15 cellular contexts compared by ENCODE assay signal in genomic region chr4:103207673-103208072, GRCh38. TPM values are rescaled to one million over a fixed set of nuclear protein-coding genes. Genes with fewer than 3 reads are reported as not detected.
DNase-seq lines count a peak whose midpoint lies in the region; ATAC-seq and TF ChIP-seq lines count a peak whose summit lies in the region.
"Had no signal": no experiment of that assay in that cellular context is flagged by ENCODE, and none has a peak within 500 bp of the region (broad histone marks: within the 10 kb centered on the region; RNA-seq: fewer than 3 reads in every experiment).

No MANE protein-coding gene starts in this region.

- H4K20me1 ChIP-seq in GM23248 (ENCODE audit: insufficient read depth) (no peaks in the 10 kb centered on the region), PC-3 (ENCODE audit: low read length) (no peaks in the 10 kb centered on the region)
- H4K20me1 ChIP-seq: BLaER1 had no signal

- no peaks in the 10 kb centered on the region for H3K36me3 ChIP-seq in BE2C
- no peaks in the 10 kb centered on the region for H3K36me3 ChIP-seq in GM23248 (ENCODE audit: low read depth)
- no peaks in the 10 kb centered on the region for H3K36me3 ChIP-seq in PC-3 (ENCODE audit: low read depth, low read length)
- no peaks in the 10 kb centered on the region for H3K36me3 ChIP-seq in iPS DF 6.9 (ENCODE audit: control insufficient read depth, insufficient read depth, low read length)
- H3K36me3 ChIP-seq: BLaER1 had no signal

- H3K27ac ChIP-seq in GM23248 (no peak overlapping the region), PC-3 (ENCODE audit: low read length) (no peak overlapping the region), iPS DF 6.9 (ENCODE audit: low read length) (no peak overlapping the region)
- H3K27ac ChIP-seq: BLaER1, psoas muscle had no signal

- H3K9ac ChIP-seq in GM23248 (no peak overlapping the region), PC-3 (ENCODE audit: low read length) (no peak overlapping the region)
- H3K9ac ChIP-seq: BLaER1 had no signal

- no peaks in the 10 kb centered on the region for H3K9me3 ChIP-seq in BE2C
- H3K9me3 ChIP-seq in GM23248 (ENCODE audit: low read depth) = no peaks in the 10 kb centered on the region
- H3K9me3 ChIP-seq in PC-3 (ENCODE audit: low read length) = no peaks in the 10 kb centered on the region
- H3K9me3 ChIP-seq in iPS DF 6.9 (ENCODE audit: control insufficient read depth, insufficient read depth, low read length) = no peaks in the 10 kb centered on the region
- H3K9me3 ChIP-seq: BLaER1, psoas muscle had no signal

- 32 to 43% methylated on average over 5 of the region's 5 CpGs for WGBS in GM23248 (ENCODE audit: low coverage in 1 of 2, low lambda C conversion rate in 2 of 2, missing lambda C conversion rate in 2 of 2), 2 experiments
- WGBS in iPS DF 6.9 (ENCODE audit: insufficient coverage, insufficient read length) = no CpG with 5 or more reads among the region's 5 CpGs

- H3K36me3 Mint-ChIP-seq in activated CD4-positive, alpha-beta memory T cell treated with anti-CD3 and anti-CD28 coated beads for 36 hours = no peaks in the 10 kb centered on the region
- H3K36me3 Mint-ChIP-seq: mesothelial cell of epicardium; stimulated activated naive B cell treated with anti-CD40 and anti-IgM and Interleukin-4, amounts not matched to agents 10 μg/mL and 1 μg/mL and 100 μg/mL, for 72 hours had no signal

- H3K9me2 ChIP-seq in GM23248 (ENCODE audit: insufficient read depth) = no peaks in the 10 kb centered on the region
- H3K9me2 ChIP-seq in PC-3 (replicated peaks; ENCODE audit: low read length) = no peaks in the 10 kb centered on the region

- H2AFZ ChIP-seq in GM23248 = 0 out of 2 replicates have a peak overlapping the region, but pooled peaks have one; percentile 33
- H2AFZ ChIP-seq in PC-3 (ENCODE audit: low read length) = peak overlapping the region; percentile 38; the same call in 1 of the 2 replicates

- H3K27me3 ChIP-seq in BE2C = no peaks in the 10 kb centered on the region
- H3K27me3 ChIP-seq in GM23248 (replicated peaks; ENCODE audit: insufficient read depth) = no peaks in the 10 kb centered on the region
- H3K27me3 ChIP-seq in PC-3 (ENCODE audit: low read length) = no peaks in the 10 kb centered on the region
- H3K27me3 ChIP-seq in iPS DF 6.9 (ENCODE audit: control insufficient read depth, insufficient read depth, low read length) = no peaks in the 10 kb centered on the region
- H3K27me3 ChIP-seq: BLaER1 had no signal

- no peaks in the 10 kb centered on the region for H3F3A ChIP-seq in GM23248 (ENCODE audit: insufficient read depth)
- no peaks in the 10 kb centered on the region for H3F3A ChIP-seq in PC-3 (ENCODE audit: low read length, unreplicated experiment)

- POLR2A ChIA-PET in PC-3 (lab: Charles Lee; ENCODE audit: unreplicated experiment) = no interaction called here
- POLR2A ChIA-PET in activated CD4-positive, alpha-beta memory T cell treated with anti-CD3 and anti-CD28 coated beads for 36 hours (lab: Charles Lee) = no interaction called here

- TF ChIP-seq CTCF in BE2C (IDR thresholded peaks at IDR 0.05; ENCODE audit: low read depth, low read length) (peak; percentile 33; the same call in 1 of the 2 replicates), PC-3 (conservative IDR thresholded peaks at IDR 0.05; ENCODE audit: low read depth, low read length) (peak; percentile 36; the same call in 1 of the 2 replicates)

- no peak overlapping the region for H3K4me3 Mint-ChIP-seq in activated CD4-positive, alpha-beta memory T cell treated with anti-CD3 and anti-CD28 coated beads for 36 hours
- H3K4me3 Mint-ChIP-seq: activated CD4-positive, alpha-beta T cell treated with anti-CD3 and anti-CD28 coated beads, Interleukin-2, amount 10 ng/mL, durations not matched to agents 7 days and 5 days; mesothelial cell of epicardium; stimulated activated naive B cell treated with anti-CD40 and anti-IgM and Interleukin-4, amounts not matched to agents 10 μg/mL and 1 μg/mL and 100 μg/mL, for 72 hours had no signal

- H3K4me1 Mint-ChIP-seq in activated CD4-positive, alpha-beta memory T cell treated with anti-CD3 and anti-CD28 coated beads for 36 hours (ENCODE audit: low read depth) = peaks cover 4% of the 10 kb centered on the region
- H3K4me1 Mint-ChIP-seq: mesothelial cell of epicardium; stimulated activated naive B cell treated with anti-CD40 and anti-IgM and Interleukin-4, amounts not matched to agents 10 μg/mL and 1 μg/mL and 100 μg/mL, for 72 hours had no signal

- BruUV-seq in PC-3 (replicated peaks; lab: Mats Ljungman, UMichigan) = no TSS peak

- H3K4me1 ChIP-seq in BE2C (no peaks in the 10 kb centered on the region), GM23248 (ENCODE audit: insufficient read depth) (no peaks in the 10 kb centered on the region), PC-3 (ENCODE audit: insufficient read depth, low read length) (no peaks in the 10 kb centered on the region), iPS DF 6.9 (ENCODE audit: control insufficient read depth, insufficient read depth, low read length) (no peaks in the 10 kb centered on the region)
- H3K4me1 ChIP-seq: BLaER1, psoas muscle had no signal

- H3K4me3 ChIP-seq in BE2C (ENCODE audit: low read depth, low read length) = no peak overlapping the region
- no peak overlapping the region for H3K4me3 ChIP-seq in GM23248
- H3K4me3 ChIP-seq in PC-3 (ENCODE audit: low read length) = no peak overlapping the region
- H3K4me3 ChIP-seq in iPS DF 6.9 (ENCODE audit: low read length) = no peak overlapping the region
- H3K4me3 ChIP-seq: BLaER1, psoas muscle had no signal

- peak; percentile 24 for DNase-seq in BE2C
- no peak for DNase-seq in GM23248
- peak; percentile 2 for DNase-seq in PC-3
- DNase-seq in iPS DF 6.9 (ENCODE audit: low read depth, low spot score) = peak; percentile 48
- DNase-seq in activated CD4-positive, alpha-beta memory T cell treated with anti-CD3 and anti-CD28 coated beads for 36 hours = no peak
- DNase-seq in activated T-cell treated with anti-CD3 and anti-CD28 coated beads for 4 hours = no peak
- DNase-seq: activated CD4-positive, alpha-beta T cell treated with anti-CD3 and anti-CD28 coated beads, Interleukin-2, amount 10 ng/mL, durations not matched to agents 7 days and 5 days; activated effector memory CD4-positive, alpha-beta T cell treated with Interleukin-2 at 50 U/mL for 16 hours; NCI-H345; psoas muscle; stimulated activated naive B cell treated with anti-CD40 and anti-IgM and Interleukin-4, amounts not matched to agents 10 μg/mL and 1 μg/mL and 100 μg/mL, for 72 hours had no signal

- no peaks in the 10 kb centered on the region for H3K9me3 Mint-ChIP-seq in activated CD4-positive, alpha-beta memory T cell treated with anti-CD3 and anti-CD28 coated beads for 36 hours
- H3K9me3 Mint-ChIP-seq: activated CD4-positive, alpha-beta T cell treated with anti-CD3 and anti-CD28 coated beads, Interleukin-2, amount 10 ng/mL, durations not matched to agents 7 days and 5 days; mesothelial cell of epicardium; stimulated activated naive B cell treated with anti-CD40 and anti-IgM and Interleukin-4, amounts not matched to agents 10 μg/mL and 1 μg/mL and 100 μg/mL, for 72 hours had no signal

- H3K79me2 ChIP-seq in GM23248 (ENCODE audit: insufficient read depth) = no peaks in the 10 kb centered on the region
- H3K79me2 ChIP-seq in PC-3 (ENCODE audit: low read length) = no peaks in the 10 kb centered on the region

- CTCF ChIA-PET in PC-3 (lab: Charles Lee) = interaction anchor here (0.7 kb wide), 1 partner anchor 598 kb away, joined by 4 read pairs; no protein-coding TSS in a partner anchor
- CTCF ChIA-PET in activated CD4-positive, alpha-beta memory T cell treated with anti-CD3 and anti-CD28 coated beads for 36 hours (lab: Charles Lee) = no interaction called here

- in situ Hi-C loops in GM23248 (cut with MboI) = loop anchor here (10.0 kb wide), 2 partner anchors 577 to 717 kb away; no protein-coding TSS in a partner anchor

- H3K27me3 Mint-ChIP-seq in activated CD4-positive, alpha-beta memory T cell treated with anti-CD3 and anti-CD28 coated beads for 36 hours = peaks cover 8% of the 10 kb centered on the region

- ATAC-seq in PC-3 = no peak
- ATAC-seq in GM21528 (IDR thresholded peaks at IDR 0.05; ENCODE audit: low FRiP score, unreplicated experiment) = no peak
- ATAC-seq in GM18870 (IDR thresholded peaks at IDR 0.05; ENCODE audit: unreplicated experiment) = no peak
- ATAC-seq: psoas muscle; stimulated activated naive B cell treated with anti-CD40 and anti-IgM and Interleukin-4, amounts not matched to agents 10 μg/mL and 1 μg/mL and 100 μg/mL, for 72 hours had no signal

- H3K27ac Mint-ChIP-seq in activated CD4-positive, alpha-beta memory T cell treated with anti-CD3 and anti-CD28 coated beads for 36 hours = no peak overlapping the region
- H3K27ac Mint-ChIP-seq: activated CD4-positive, alpha-beta T cell treated with anti-CD3 and anti-CD28 coated beads, Interleukin-2, amount 10 ng/mL, durations not matched to agents 7 days and 5 days; mesothelial cell of epicardium; stimulated activated naive B cell treated with anti-CD40 and anti-IgM and Interleukin-4, amounts not matched to agents 10 μg/mL and 1 μg/mL and 100 μg/mL, for 72 hours had no signal

- intact Hi-C loops in PC-3 (cut with micrococcal nuclease) = loop anchor here (5.0 kb wide), 1 partner anchor 425 kb away; no protein-coding TSS in a partner anchor
- intact Hi-C loops in activated CD4-positive, alpha-beta memory T cell treated with anti-CD3 and anti-CD28 coated beads for 36 hours (cut with micrococcal nuclease) = no loop called here

- no peak overlapping the region for H3K4me2 ChIP-seq in GM23248 (ENCODE audit: unreplicated experiment)
- H3K4me2 ChIP-seq in PC-3 (ENCODE audit: low read length) = no peak overlapping the region
- H3K4me2 ChIP-seq: BLaER1 had no signal

RNA-seq across cellular contexts. Expression of gene CENPE, which starts 9.5 kb away (rescaled TPM):
- 0.69 TPM for polyA plus RNA-seq in BE2C (2012; ENCODE audit: insufficient read depth, insufficient read length, low read depth)
- total RNA-seq in GM23248 (2014; rRNA removed; shearing (Covaris generic)) = 7.7 and 11.0 TPM in 2 replicates
- polyA plus RNA-seq in GM23248 (2016; fragmentation: Nextera tagmentation; extraction: Ambion mirVana) = 6.7 and 9.1 TPM in 2 replicates
- 15.3 and 17.3 TPM in 2 replicates for total RNA-seq in PC-3 (2014; rRNA removed)
- 10 to 100 TPM; 41.9 to 49.1 TPM for total RNA-seq in activated CD4-positive, alpha-beta memory T cell treated with anti-CD3 and anti-CD28 coated beads for 36 hours

Comparison
In these comparisons a context has a peak if more than half of its experiments do, and no peak if none do; other contexts are left out.
1. DNase-seq: peak in BE2C (single experiment), PC-3 (single experiment) and iPS DF 6.9 (single experiment); none in GM23248 (single experiment), activated CD4-positive, alpha-beta memory T cell treated with anti-CD3 and anti-CD28 coated beads for 36 hours (single experiment) and activated T-cell treated with anti-CD3 and anti-CD28 coated beads for 4 hours (single experiment).